ENCODE assay signal across 19 cellular contexts in the genomic region with DNA sequence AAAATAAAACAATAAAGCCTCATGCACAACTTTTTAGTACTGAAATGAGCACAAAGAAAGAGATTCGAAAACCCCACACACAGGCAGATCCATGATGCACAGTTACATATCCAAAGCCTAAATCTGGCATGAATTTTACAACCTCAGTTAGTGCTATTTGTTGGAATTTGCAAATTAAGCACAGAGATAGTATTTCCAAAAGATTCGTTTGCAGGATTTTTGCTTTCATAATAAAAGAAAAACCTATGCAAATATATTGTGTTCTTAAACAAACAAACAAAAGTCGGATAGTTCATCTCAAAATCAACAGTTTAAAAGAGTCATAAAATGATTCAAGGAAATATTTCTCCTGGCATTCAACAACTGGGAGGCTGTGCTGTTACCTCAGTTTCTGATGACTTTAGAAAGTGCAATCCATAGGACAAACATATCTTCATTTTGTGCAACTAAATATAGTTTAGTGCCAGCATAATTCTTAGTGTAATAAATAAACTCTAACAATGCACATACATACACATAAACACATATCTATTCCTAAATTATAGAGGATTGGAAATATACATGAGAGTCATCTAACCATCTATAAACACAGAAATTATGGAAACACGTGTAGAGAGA. TPM values are rescaled to one million over a fixed set of nuclear protein-coding genes. Genes with fewer than 3 reads are reported as not detected.
DNase-seq lines count a peak whose midpoint lies in the region; ATAC-seq, FAIRE-seq and TF ChIP-seq lines count a peak whose summit lies in the region.
"Had no signal": no experiment of that assay in that cellular context is flagged by ENCODE, and none has a peak within 500 bp of the region (broad histone marks: within the 10 kb centered on the region; RNA-seq: fewer than 3 reads in every experiment).

No MANE protein-coding gene starts in this region.

- TF ChIP-seq CTCF in HFFc6 (IDR thresholded peaks at IDR 0.05) (no peak), GM12878 (IDR thresholded peaks at IDR 0.05 in 2 of 3, conservative IDR thresholded peaks at IDR 0.05 in 1 of 3; ENCODE audit: control insufficient read depth in 2 of 3, extremely low read depth in 1 of 3, insufficient read depth in 1 of 3, low read depth in 3 of 3, low read length in 3 of 3) (no peak), nephron progenitor cell (IDR thresholded peaks at IDR 0.05) (no peak), GM10266 (IDR thresholded peaks at IDR 0.05; ENCODE audit: control insufficient read depth, insufficient read depth, low read depth, missing control alignments) (no peak), Peyer's patch (IDR thresholded peaks at IDR 0.05) (no peak), heart right ventricle (IDR thresholded peaks at IDR 0.05) (no peak)

- 1% methylated on average over 4 of the region's 4 CpGs for WGBS in GM12878 (ENCODE audit: insufficient coverage, insufficient replicate concordance, low lambda C conversion rate, missing lambda C conversion rate)
- WGBS in heart right ventricle, 2 donors = 28 to 30% methylated on average over 4 of the region's 4 CpGs

- no peaks in the 10 kb centered on the region for H3K9me3 ChIP-seq in GM12878 (replicated peaks; ENCODE audit: control insufficient read depth, insufficient read depth, low read length)
- H3K9me3 ChIP-seq in Peyer's patch = no peaks in the 10 kb centered on the region
- peaks cover 0 to 2% (median 0%) of the 10 kb centered on the region in 11 donors for H3K9me3 ChIP-seq in heart right ventricle
- H3K9me3 ChIP-seq: Caco-2 had no signal

- H2AFZ ChIP-seq in GM12878 (ENCODE audit: control insufficient read depth, low read depth, low read length) = no peak overlapping the region

- RAD21 ChIA-PET in GM12878 (lab: Charles Lee; ENCODE audit: unreplicated experiment) = no interaction called here

- H3K4me1 Mint-ChIP-seq in HFFc6 (ENCODE audit: low read depth) (peaks cover 51% of the 10 kb centered on the region), nephron progenitor cell (peaks cover 98% of the 10 kb centered on the region)

- no peak for TF ChIP-seq EP300 in GM12878 (IDR thresholded peaks at IDR 0.05; ENCODE audit: borderline replicate concordance in 1 of 2, control insufficient read depth in 1 of 2, low read depth in 2 of 2, low read length in 2 of 2)

- H3K36me3 Mint-ChIP-seq in HFFc6 (ENCODE audit: low read depth) (peaks cover 44% of the 10 kb centered on the region), nephron progenitor cell (ENCODE audit: low read depth) (peaks cover 25% of the 10 kb centered on the region)

- no peak overlapping the region for H3K27ac ChIP-seq in GM12878 (ENCODE audit: control insufficient read depth, insufficient read depth)
- H3K27ac ChIP-seq in Peyer's patch = no peak overlapping the region
- H3K27ac ChIP-seq in heart right ventricle = no peak overlapping the region
- H3K27ac ChIP-seq: C4-2B had no signal

- DNase-seq in HFFc6 = no peak
- no peak for DNase-seq in GM12878 (ENCODE audit: low read depth, low spot score)
- DNase-seq in nephron progenitor cell = no peak
- no peak for DNase-seq in NCI-H1048 (lab: John Stamatoyannopoulos, UW)
- DNase-seq in GM10266 (ENCODE audit: extremely low spot score) = no peak
- no peak for DNase-seq in Peyer's patch
- no peak for DNase-seq in heart right ventricle
- DNase-seq: AML-193; Caco-2; CD4-positive, alpha-beta T cell; DMS153; DMS79; GDM1; GOT3; H7; KG1 had no signal

- POLR2A ChIA-PET in GM12878 (lab: Charles Lee) = no interaction called here

- H3K4me2 ChIP-seq in GM12878 (ENCODE audit: control insufficient read depth, insufficient read depth) = no peak overlapping the region

- H3K4me3 ChIP-seq in GM12878 (no peak overlapping the region), Peyer's patch (no peak overlapping the region), heart right ventricle (no peak overlapping the region)

- ATAC-seq in GM12878 = no peak
- ATAC-seq in heart right ventricle = no peak
- ATAC-seq: HCT116 had no signal

- H3K27me3 ChIP-seq in GM12878 (replicated peaks in 1 of 2; ENCODE audit: control insufficient read depth in 2 of 2, insufficient read depth in 2 of 2, low read length in 1 of 2) = peaks cover 5 to 24% of the 10 kb centered on the region in 2 experiments
- H3K27me3 ChIP-seq in Peyer's patch = peaks cover 0 to 32% of the 10 kb centered on the region in 2 donors
- H3K27me3 ChIP-seq in heart right ventricle = peaks cover 11 to 100% (median 98%) of the 10 kb centered on the region in 7 donors

- TF ChIP-seq RAD21 in GM12878 (IDR thresholded peaks at IDR 0.05; ENCODE audit: insufficient read depth, low read depth, low read length) = no peak

- H3K4me1 ChIP-seq in GM12878 (ENCODE audit: control insufficient read depth, insufficient read depth, low read length) (no peaks in the 10 kb centered on the region), Peyer's patch (peaks cover 0 to 6% (median 0%) of the 10 kb centered on the region in 4 donors), heart right ventricle (peaks cover 0 to 11% (median 0%) of the 10 kb centered on the region in 9 donors)
- H3K4me1 ChIP-seq: Caco-2 had no signal

- FAIRE-seq in GM12878 (lab: Jason Lieb, UNC) = no peak
- FAIRE-seq: A204.1 had no signal

- TF ChIP-seq POLR2A in GM12878 (IDR thresholded peaks at IDR 0.05; ENCODE audit: low read depth, low read length) (no peak), Peyer's patch (IDR thresholded peaks at IDR 0.05) (no peak)

- H4K20me1 ChIP-seq in GM12878 (ENCODE audit: control insufficient read depth, insufficient read depth) = no peaks in the 10 kb centered on the region

- SMC1A ChIA-PET in GM12878 (lab: Charles Lee; ENCODE audit: uncharacterized antibody, unreplicated experiment) = no interaction called here

- H3K4me3 Mint-ChIP-seq in HFFc6 (no peak overlapping the region), nephron progenitor cell (peak overlapping the region; percentile 47)
- H3K4me3 Mint-ChIP-seq: CD4-positive, alpha-beta T cell had no signal

- H3K27me3 Mint-ChIP-seq in HFFc6 (ENCODE audit: insufficient read depth) (no peaks in the 10 kb centered on the region; the same call in 1 of the 2 replicates), nephron progenitor cell (ENCODE audit: low read depth, poor library complexity) (peaks cover 12% of the 10 kb centered on the region)

- in situ Hi-C loops in GM12878 (cut with MboI) = no loop called here

- intact Hi-C loops in GM12878 (cut with micrococcal nuclease; ENCODE audit: unreplicated experiment) (no loop called here), heart right ventricle (cut with DNase I) (loop anchor here in 1 of 10 donors (10.0 kb wide), 1 partner anchor 223 kb away; no protein-coding TSS in a partner anchor)

- no TSS peak for BruUV-seq in GM12878 (replicated peaks; lab: Mats Ljungman, UMichigan)

- H3K79me2 ChIP-seq in GM12878 (ENCODE audit: control insufficient read depth, insufficient read depth, low read length) = no peaks in the 10 kb centered on the region

- H3K9me3 Mint-ChIP-seq in HFFc6 = no peaks in the 10 kb centered on the region
- H3K9me3 Mint-ChIP-seq in nephron progenitor cell = no peaks in the 10 kb centered on the region
- H3K9me3 Mint-ChIP-seq: CD4-positive, alpha-beta T cell had no signal

- CTCF ChIA-PET in GM12878 (lab: Yijun Ruan, JAX) = no interaction called here

- no peak overlapping the region for H3K9ac ChIP-seq in GM12878 (ENCODE audit: control insufficient read depth, insufficient read depth, low read length)

- H3K36me3 ChIP-seq in GM12878 (ENCODE audit: control insufficient read depth in 2 of 2, insufficient read depth in 2 of 2, low read length in 1 of 2) (no peaks in the 10 kb centered on the region), Peyer's patch (no peaks in the 10 kb centered on the region), heart right ventricle (no peaks in the 10 kb centered on the region)

- H3K27ac Mint-ChIP-seq in HFFc6 (peak overlapping the region; percentile 4; the same call in 1 of the 2 replicates), nephron progenitor cell (no peak overlapping the region)
- H3K27ac Mint-ChIP-seq: CD4-positive, alpha-beta T cell had no signal

TF ChIP-seq in GM12878, 131 proteins besides CTCF, POLR2A, EP300 and RAD21:
- TF ChIP-seq BMI1 (IDR thresholded peaks at IDR 0.05; ENCODE audit: borderline replicate concordance) (peak; percentile 57; the same call in 1 of the 2 replicates), YY1 (IDR thresholded peaks at IDR 0.05; ENCODE audit: low read depth, low read length) (no peak)

RNA-seq across cellular contexts. Expression of gene PAX3, which starts 10.8 kb away (rescaled TPM):
- 10 to 100 TPM; 13.2 to 20.7 (median 16.4) TPM for total RNA-seq in HFFc6 (2021; fragmentation: NEBNext Ultra II Directional; extraction: Animal tissue kit (Norgen Biotek cat#: 25700))
- not detected in 2 replicates for total RNA-seq in GM12878 (2013; cell fraction: nucleolus; rRNA removed)
- total RNA-seq in GM12878 (2014; rRNA removed) (not detected in 2 replicates), GM12878 (2014; rRNA removed; fragmentation: Illumina TruSeq; extraction: Trizol) (not detected in 2 replicates), GM12878 (2021) (not detected in 2 replicates), Peyer's patch (not detected), heart right ventricle (not detected)
- polyA plus RNA-seq in GM12878 (2011; ENCODE audit: low read depth) = not detected
- polyA plus RNA-seq in GM12878 (2011; rRNA removed) (not detected in 2 replicates), GM12878 (2014; fragmentation: Illumina TruSeq; extraction: Trizol) (not detected in 2 replicates), GM12878 (2014; fragmentation: Nextera tagmentation; extraction: Ambion mirVana) (not detected), GM12878 (2014; rRNA removed) (not detected in 2 replicates), GM12878 (2016; fragmentation: Nextera tagmentation; extraction: Ambion mirVana) (not detected), heart right ventricle (under 1 TPM in 1 of 2 donors, not detected in 1; 0.01 TPM)
- not detected in 2 replicates for polyA plus RNA-seq in GM12878 (2011; cell fraction: cytosol; rRNA removed)
- polyA plus RNA-seq in GM12878 (2011; cell fraction: nucleus; rRNA removed) = not detected in 2 replicates
- polyA plus RNA-seq in GM12878 (2012) = not detected in 2 replicates
- polyA minus RNA-seq in GM12878 (2011; rRNA and poly(A)+ RNA removed) = not detected in 2 replicates
- polyA minus RNA-seq in GM12878 (2011; cell fraction: cytosol; rRNA and poly(A)+ RNA removed) = not detected in 2 replicates
- not detected in 2 replicates for polyA minus RNA-seq in GM12878 (2011; cell fraction: nucleus; rRNA and poly(A)+ RNA removed)
- total RNA-seq: Caco-2; CD4-positive, alpha-beta T cell; H7 had no signal

Comparison
In these comparisons a context has a peak if more than half of its experiments do, and no peak if none do; other contexts are left out.
1. RNA of gene PAX3, which starts 10.8 kb away (total RNA-seq): 13.2 to 20.7 TPM in HFFc6; not detected in Peyer's patch, not detected in GM12878 and not detected in heart right ventricle; every median in the first group is over 10 times any median in the second.